1 cellular context compared by ENCODE assay signal in genomic region chr7:12320241-12320640, GRCh38.
TF ChIP-seq lines count a peak whose summit lies in the region.

No MANE protein-coding gene starts in this region.

TF ChIP-seq in GM23338, 12 proteins besides CTCF, POLR2A, EP300 and RAD21 (continued from another document):
- TF ChIP-seq ZNF462 (CRISPR knock-in tag; IDR thresholded peaks at IDR 0.05): no peak
- TF ChIP-seq ZNF114 (CRISPR knock-in tag; IDR thresholded peaks at IDR 0.05): no peak
- TF ChIP-seq POLR2AphosphoS5 (IDR thresholded peaks at IDR 0.05; ENCODE audit: low read depth): no peak
- no peak for TF ChIP-seq EZH2 (IDR thresholded peaks at IDR 0.05; ENCODE audit: low read depth, unreplicated experiment)
- TF ChIP-seq ZNF331 (CRISPR knock-in tag; IDR thresholded peaks at IDR 0.05; ENCODE audit: low read depth): no peak
- TF ChIP-seq JUNB (IDR thresholded peaks at IDR 0.05; ENCODE audit: unreplicated experiment): no peak
- TF ChIP-seq EZH2phosphoT487 (IDR thresholded peaks at IDR 0.05; ENCODE audit: unreplicated experiment): no peak
